In the genomic region with DNA sequence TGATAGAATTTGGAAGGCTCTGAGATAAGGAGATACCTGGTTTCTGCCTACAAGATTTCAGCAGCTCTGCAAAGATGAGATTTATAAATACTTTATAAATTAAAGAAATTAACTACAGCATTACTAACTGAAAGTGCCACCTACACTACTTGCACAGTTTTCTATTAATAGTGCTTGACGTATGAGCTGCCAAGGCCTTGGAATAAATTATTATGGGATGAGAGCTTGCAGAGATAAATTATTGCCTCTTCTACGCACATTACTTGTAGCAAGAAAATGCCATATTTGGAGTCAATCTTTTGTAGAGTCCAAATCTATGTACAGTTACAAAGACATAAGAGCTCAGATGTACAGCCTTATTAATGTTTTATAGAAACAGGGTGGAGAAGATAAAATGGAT, we compare ENCODE assay signal across 14 cellular contexts.
A peak's percentile ranks its signal among the peaks of the same experiment; 100 is the strongest.
DNase-seq lines count a peak whose midpoint lies in the region; ATAC-seq and TF ChIP-seq lines count a peak whose summit lies in the region.
"Had no signal": no experiment of that assay in that cellular context is flagged by ENCODE, and none has a peak within 500 bp of the region (broad histone marks: within the 10 kb centered on the region; RNA-seq: fewer than 3 reads in every experiment).

No MANE protein-coding gene starts in this region.

- TF ChIP-seq POLR2A in sigmoid colon (IDR thresholded peaks at IDR 0.05), result no peak

- no peak for TF ChIP-seq CTCF in 22Rv1 (IDR thresholded peaks at IDR 0.05)
- no peak for TF ChIP-seq CTCF in OCI-LY3 (IDR thresholded peaks at IDR 0.05; ENCODE audit: low read depth, low read length)
- TF ChIP-seq CTCF in sigmoid colon (IDR thresholded peaks at IDR 0.05), result no peak
- TF ChIP-seq CTCF in dorsolateral prefrontal cortex (IDR thresholded peaks at IDR 0.05 in 54 of 56, conservative IDR thresholded peaks at IDR 0.05 in 2 of 56; ENCODE audit: low read depth in 1 of 56, partially characterized antibody in 56 of 56), result no peak

- H3K9me3 ChIP-seq in OCI-LY3 (ENCODE audit: insufficient read depth, low read length) (no peaks in the 10 kb centered on the region), muscle layer of colon (ENCODE audit: low read length) (no peaks in the 10 kb centered on the region), sigmoid colon (no peaks in the 10 kb centered on the region)
- H3K9me3 ChIP-seq: BE2C had no signal

- peak; percentile 64 to 89 (median 75) for TF ChIP-seq EP300 in sigmoid colon (IDR thresholded peaks at IDR 0.05)

- H3K27me3 ChIP-seq in OCI-LY3 (ENCODE audit: low read depth, low read length) (no peaks in the 10 kb centered on the region), muscle layer of colon (ENCODE audit: control insufficient read depth in 1 of 2, insufficient read depth in 2 of 2, low read length in 2 of 2) (no peaks in the 10 kb centered on the region), sigmoid colon (no peaks in the 10 kb centered on the region), dorsolateral prefrontal cortex (no peaks in the 10 kb centered on the region)
- H3K27me3 ChIP-seq: BE2C had no signal

- peak overlapping the region; percentile 24; the same call in 1 of the 2 replicates for H2AFZ ChIP-seq in OCI-LY3 (ENCODE audit: low read depth, low read length)

- H3K4me2 ChIP-seq in OCI-LY3 (ENCODE audit: low read length), result no peak overlapping the region

- DNase-seq in sigmoid colon (no peak), dorsolateral prefrontal cortex (no peak), NCI-H524 treated with DMSO at 0.1 percent for 48 hours (lab: John Stamatoyannopoulos, UW) (no peak)
- DNase-seq: BE2C; CD4-positive, alpha-beta memory T cell; DMS79; GOT3; H9 had no signal

- 0 out of 2 replicates have a peak, but pooled peaks cover 4% of the 10 kb centered on the region for H3K4me1 ChIP-seq in OCI-LY3 (ENCODE audit: low read length)
- peaks cover 10% of the 10 kb centered on the region for H3K4me1 ChIP-seq in muscle layer of colon (ENCODE audit: insufficient read depth, low read length)
- peaks cover 0 to 17% (median 2%) of the 10 kb centered on the region in 4 donors for H3K4me1 ChIP-seq in sigmoid colon
- H3K4me1 ChIP-seq: BE2C had no signal

- intact Hi-C loops in sigmoid colon (cut with DNase I), result loop anchor here (10.0 kb wide), 1 partner anchor 103 kb away; no protein-coding TSS in a partner anchor
- intact Hi-C loops in dorsolateral prefrontal cortex (cut with DNase I), result no loop called here

- no peaks in the 10 kb centered on the region for H3K36me3 ChIP-seq in OCI-LY3 (replicated peaks; ENCODE audit: low read depth, low read length)
- no peaks in the 10 kb centered on the region for H3K36me3 ChIP-seq in muscle layer of colon (ENCODE audit: insufficient read depth, low read length)
- no peaks in the 10 kb centered on the region for H3K36me3 ChIP-seq in sigmoid colon
- H3K36me3 ChIP-seq: BE2C had no signal

- H3K4me3 ChIP-seq in OCI-LY3 (ENCODE audit: low read length), result no peak overlapping the region
- H3K4me3 ChIP-seq in muscle layer of colon (ENCODE audit: low read depth in 1 of 2, low read length in 2 of 2), result no peak overlapping the region
- no peak overlapping the region for H3K4me3 ChIP-seq in sigmoid colon
- no peak overlapping the region for H3K4me3 ChIP-seq in dorsolateral prefrontal cortex
- H3K4me3 ChIP-seq: GM12878 had no signal

- no peak overlapping the region for H3K9ac ChIP-seq in OCI-LY3 (ENCODE audit: low read length)
- no peak overlapping the region for H3K9ac ChIP-seq in muscle layer of colon (ENCODE audit: low read length)

- ATAC-seq in GM21737 (IDR thresholded peaks at IDR 0.05; ENCODE audit: unreplicated experiment), result no peak
- ATAC-seq: GM12878 had no signal

- 71 to 88% methylated on average over 2 of the region's 2 CpGs for WGBS in sigmoid colon, 2 donors

- no peaks in the 10 kb centered on the region for H3K79me2 ChIP-seq in OCI-LY3 (ENCODE audit: low read length)

- H3K27ac ChIP-seq in 22Rv1, result peak overlapping the region; percentile 72
- H3K27ac ChIP-seq in OCI-LY3 (ENCODE audit: low read length), result no peak overlapping the region
- H3K27ac ChIP-seq in muscle layer of colon (ENCODE audit: low read depth, low read length), result peak overlapping the region; percentile 45
- peak overlapping the region in 3 of 4 donors; percentile 48 to 74 (median 50) for H3K27ac ChIP-seq in sigmoid colon
- H3K27ac ChIP-seq in dorsolateral prefrontal cortex, result no peak overlapping the region
- H3K27ac ChIP-seq: HL-60 had no signal

- no peaks in the 10 kb centered on the region for H4K20me1 ChIP-seq in OCI-LY3 (ENCODE audit: insufficient read depth, low read length)

Comparison
In these comparisons a context has a peak if more than half of its experiments do, and no peak if none do; other contexts are left out.
1. H3K27ac ChIP-seq: peak in 22Rv1 (single experiment), muscle layer of colon (single experiment) and sigmoid colon (3 of 4); none in OCI-LY3 (single experiment) and dorsolateral prefrontal cortex (0 of 59).